ENCODE assay signal across 13 cellular contexts in the genomic region with DNA sequence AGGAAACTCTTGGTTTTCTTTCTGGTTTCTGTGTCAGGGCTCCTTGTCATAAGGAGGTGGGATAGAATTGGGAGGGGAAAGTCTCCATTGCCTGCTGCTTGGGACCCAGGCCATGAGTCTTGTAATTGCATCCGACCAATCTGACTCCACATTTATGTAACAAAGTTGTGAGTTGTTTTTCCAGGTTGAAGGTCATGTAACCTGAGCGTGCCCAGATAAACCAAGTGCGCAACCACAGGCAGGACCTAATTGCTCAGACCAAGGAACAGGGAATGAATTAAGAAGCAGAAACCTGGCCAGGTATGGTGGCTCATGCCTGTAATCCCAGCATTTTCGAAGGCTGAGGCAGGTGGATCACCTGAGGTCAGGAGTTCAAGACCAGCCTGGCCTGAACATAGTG. TPM values are rescaled to one million over a fixed set of nuclear protein-coding genes. Genes with fewer than 3 reads are reported as not detected.
DNase-seq lines count a peak whose midpoint lies in the region; ATAC-seq and TF ChIP-seq lines count a peak whose summit lies in the region.
"Had no signal": no experiment of that assay in that cellular context is flagged by ENCODE, and none has a peak within 500 bp of the region (broad histone marks: within the 10 kb centered on the region; RNA-seq: fewer than 3 reads in every experiment).

No MANE protein-coding gene starts in this region.

- no peak overlapping the region for H3K4me3 ChIP-seq in right lobe of liver

- intact Hi-C loops in right lobe of liver (cut with DNase I), result loop anchor here in 1 of 2 donors (10.0 kb wide), 1 partner anchor 66 kb away; no protein-coding TSS in a partner anchor

- H3K36me3 Mint-ChIP-seq in stimulated activated memory B cell treated with anti-CD40 and anti-IgM and Interleukin-4, amounts not matched to agents 10 μg/mL and 1 μg/mL and 100 μg/mL, for 72 hours, result no peaks in the 10 kb centered on the region

- ATAC-seq in right lobe of liver, result peak; percentile 57 to 73 (median 64)
- no peak for ATAC-seq in stimulated activated memory B cell treated with anti-CD40 and anti-IgM and Interleukin-4, amounts not matched to agents 10 μg/mL and 1 μg/mL and 100 μg/mL, for 72 hours
- ATAC-seq in GM19455 (IDR thresholded peaks at IDR 0.05; ENCODE audit: unreplicated experiment), result no peak
- ATAC-seq in GM18873 (IDR thresholded peaks at IDR 0.05; ENCODE audit: low FRiP score, unreplicated experiment), result no peak
- ATAC-seq: HCT116 had no signal

- no peaks in the 10 kb centered on the region for H3K9me3 ChIP-seq in right lobe of liver

- peaks cover 17% of the 10 kb centered on the region for H3K4me1 Mint-ChIP-seq in stimulated activated memory B cell treated with anti-CD40 and anti-IgM and Interleukin-4, amounts not matched to agents 10 μg/mL and 1 μg/mL and 100 μg/mL, for 72 hours

- H3K27me3 ChIP-seq in layer of hippocampus (ENCODE audit: control insufficient read depth, insufficient read depth, low read length) (no peaks in the 10 kb centered on the region), right lobe of liver (no peaks in the 10 kb centered on the region)

- H3K4me3 Mint-ChIP-seq in stimulated activated memory B cell treated with anti-CD40 and anti-IgM and Interleukin-4, amounts not matched to agents 10 μg/mL and 1 μg/mL and 100 μg/mL, for 72 hours, result no peak overlapping the region
- H3K4me3 Mint-ChIP-seq: B cell; CD4-positive, alpha-beta T cell had no signal

- H3K27ac ChIP-seq in angular gyrus (ENCODE audit: low read depth, low read length), result peak overlapping the region; percentile 59
- peak overlapping the region; percentile 88 for H3K27ac ChIP-seq in layer of hippocampus (ENCODE audit: low read depth, low read length)
- H3K27ac ChIP-seq in right lobe of liver, result no peak overlapping the region

- H3K9me3 Mint-ChIP-seq in stimulated activated memory B cell treated with anti-CD40 and anti-IgM and Interleukin-4, amounts not matched to agents 10 μg/mL and 1 μg/mL and 100 μg/mL, for 72 hours, result no peaks in the 10 kb centered on the region
- H3K9me3 Mint-ChIP-seq: CD4-positive, alpha-beta T cell had no signal

- no peaks in the 10 kb centered on the region for H3K36me3 ChIP-seq in right lobe of liver

- no peak for DNase-seq in right lobe of liver
- no peak for DNase-seq in SKM-1 treated with dmso at 0.1 percent for 144 hours (lab: John Stamatoyannopoulos, UW; ENCODE audit: unreplicated experiment)
- DNase-seq: Calu3; CD4-positive, alpha-beta T cell; DMS 273 treated with DMSO at 0.1 percent for 48 hours; IMR-90 had no signal

- no peaks in the 10 kb centered on the region for H3K4me1 ChIP-seq in right lobe of liver

- H3K27ac Mint-ChIP-seq in stimulated activated memory B cell treated with anti-CD40 and anti-IgM and Interleukin-4, amounts not matched to agents 10 μg/mL and 1 μg/mL and 100 μg/mL, for 72 hours, result no peak overlapping the region
- H3K27ac Mint-ChIP-seq: B cell; CD4-positive, alpha-beta T cell had no signal

- no peak for TF ChIP-seq POLR2A in right lobe of liver (IDR thresholded peaks at IDR 0.05)

- no peaks in the 10 kb centered on the region for H3K27me3 Mint-ChIP-seq in stimulated activated memory B cell treated with anti-CD40 and anti-IgM and Interleukin-4, amounts not matched to agents 10 μg/mL and 1 μg/mL and 100 μg/mL, for 72 hours
- H3K27me3 Mint-ChIP-seq: B cell; CD4-positive, alpha-beta T cell had no signal

- WGBS in right lobe of liver (ENCODE audit: insufficient coverage, low coverage, low lambda C conversion rate, missing lambda C conversion rate), result 47% methylated on average over 4 of the region's 4 CpGs

- TF ChIP-seq CTCF in right lobe of liver (IDR thresholded peaks at IDR 0.05), result no peak

RNA-seq across cellular contexts. Expression of a gene that starts 17.8 kb away (rescaled TPM):
- total RNA-seq in right lobe of liver, result 10 to 100 TPM in 1 of 6 experiments, 1 to 10 TPM in 5; 4.2 to 23.4 (median 6.1) TPM

RNA-seq across cellular contexts. Expression of a gene that starts 37.0 kb away (rescaled TPM):
- 100 to 1,000 TPM; 174 to 362 (median 317) TPM for total RNA-seq in right lobe of liver

Comparison
In these comparisons a context has a peak if more than half of its experiments do, and no peak if none do; other contexts are left out.
1. H3K27ac ChIP-seq: peak in angular gyrus (single experiment) and layer of hippocampus (single experiment); none in right lobe of liver (0 of 3).
2. ATAC-seq: peak in right lobe of liver (4 of 4); none in stimulated activated memory B cell treated with anti-CD40 and anti-IgM and Interleukin-4, amounts not matched to agents 10 μg/mL and 1 μg/mL and 100 μg/mL, for 72 hours (single experiment), GM19455 (single experiment) and GM18873 (single experiment).